Comparison of ENCODE assay signal across 7 cellular contexts in genomic region chr18:74596959-74597661, GRCh38. TPM values are rescaled to one million over a fixed set of nuclear protein-coding genes. Genes with fewer than 3 reads are reported as not detected.
DNase-seq lines count a peak whose midpoint lies in the region; ATAC-seq, FAIRE-seq and TF ChIP-seq lines count a peak whose summit lies in the region.

No MANE protein-coding gene starts in this region.

- peak; percentile 28 for ATAC-seq in HG02610 (IDR thresholded peaks at IDR 0.05; ENCODE audit: unreplicated experiment)
- ATAC-seq in WTC11 = peak; percentile 37

- no peaks in the 10 kb centered on the region for H3K9me3 Mint-ChIP-seq in WTC11

- peak; percentile 69 for DNase-seq in GM13977 (ENCODE audit: low spot score)
- DNase-seq in NCI-H128 (lab: John Stamatoyannopoulos, UW; ENCODE audit: unreplicated experiment) = peak; percentile 91
- peak; percentile 61 for DNase-seq in WTC11 (ENCODE audit: low spot score)
- DNase-seq in bronchial epithelial cell (ENCODE audit: low read depth) = peak; percentile 7
- DNase-seq in kidney glomerular epithelial cell (lab: John Stamatoyannopoulos, UW) = peak; percentile 84
- DNase-seq in stimulated activated CD4-positive, alpha-beta T cell treated with anti-CD3 and anti-CD28 coated beads, Interleukin-1b, Interleukin-23, amount 100 ng/mL, for 4 hours (ENCODE audit: low read depth in 2 of 2) = peak; percentile 40 to 64

- peak overlapping the region; percentile 96 for H3K27ac Mint-ChIP-seq in WTC11

- H3K27me3 Mint-ChIP-seq in WTC11 (ENCODE audit: low read depth) = no peaks in the 10 kb centered on the region

- TF ChIP-seq CTCF in GM13977 (IDR thresholded peaks at IDR 0.05; ENCODE audit: extremely low read depth, insufficient read depth, missing control alignments) (no peak), WTC11 (IDR thresholded peaks at IDR 0.05) (no peak), bronchial epithelial cell (IDR thresholded peaks at IDR 0.05; ENCODE audit: insufficient read depth, low read length, severe bottlenecking) (no peak)

- no peaks in the 10 kb centered on the region for H3K27me3 ChIP-seq in bronchial epithelial cell (ENCODE audit: control insufficient read depth, insufficient read depth, low read length)

- peaks cover 19% of the 10 kb centered on the region for H3K4me1 Mint-ChIP-seq in WTC11

- peak overlapping the region; percentile 95 for H3K4me3 Mint-ChIP-seq in WTC11

- POLR2A ChIA-PET in WTC11 (lab: Charles Lee) = no interaction called here

- peak overlapping the region; percentile 97 for H3K4me3 ChIP-seq in bronchial epithelial cell (ENCODE audit: low read depth, low read length)

- peaks cover 2% of the 10 kb centered on the region for H3K36me3 ChIP-seq in bronchial epithelial cell (ENCODE audit: control insufficient read depth, insufficient read depth, low read length)

- FAIRE-seq in bronchial epithelial cell (lab: Jason Lieb, UNC) = no peak

- no peaks in the 10 kb centered on the region for H3K36me3 Mint-ChIP-seq in WTC11

- in situ Hi-C loops in GM13977 (cut with MboI; ENCODE audit: low pct_unique_long_range_greater_than_20kb, low sequenced_read_pairs, unreplicated experiment) = no loop called here

- CTCF ChIA-PET in WTC11 (lab: Charles Lee) = interaction anchor here (1.4 kb wide), 1 partner anchor 45 kb away, joined by 6 read pairs; no protein-coding TSS in a partner anchor

TF ChIP-seq in WTC11, 78 proteins besides CTCF, POLR2A, EP300 and RAD21:
- TF ChIP-seq FOXP1 (CRISPR knock-in tag; IDR thresholded peaks at IDR 0.05; ENCODE audit: borderline replicate concordance) (peak; percentile 53; the same call in 1 of the 2 replicates), GTF2I (CRISPR knock-in tag; conservative IDR thresholded peaks at IDR 0.05) (no peak), ETV6 (CRISPR knock-in tag; IDR thresholded peaks at IDR 0.05) (peak; percentile 70; the same call in 1 of the 2 replicates), MYBL2 (CRISPR knock-in tag; IDR thresholded peaks at IDR 0.05) (0 out of 2 replicates have a peak, but pooled peaks have one; percentile 37), TP53 (CRISPR knock-in tag; IDR thresholded peaks at IDR 0.05) (no peak), CREB1 (CRISPR knock-in tag; IDR thresholded peaks at IDR 0.05) (no peak), SMAD3 (CRISPR knock-in tag; IDR thresholded peaks at IDR 0.05; ENCODE audit: borderline replicate concordance) (no peak), ZSCAN18 (CRISPR knock-in tag; IDR thresholded peaks at IDR 0.05) (no peak)
- TF ChIP-seq, protein P1, sequence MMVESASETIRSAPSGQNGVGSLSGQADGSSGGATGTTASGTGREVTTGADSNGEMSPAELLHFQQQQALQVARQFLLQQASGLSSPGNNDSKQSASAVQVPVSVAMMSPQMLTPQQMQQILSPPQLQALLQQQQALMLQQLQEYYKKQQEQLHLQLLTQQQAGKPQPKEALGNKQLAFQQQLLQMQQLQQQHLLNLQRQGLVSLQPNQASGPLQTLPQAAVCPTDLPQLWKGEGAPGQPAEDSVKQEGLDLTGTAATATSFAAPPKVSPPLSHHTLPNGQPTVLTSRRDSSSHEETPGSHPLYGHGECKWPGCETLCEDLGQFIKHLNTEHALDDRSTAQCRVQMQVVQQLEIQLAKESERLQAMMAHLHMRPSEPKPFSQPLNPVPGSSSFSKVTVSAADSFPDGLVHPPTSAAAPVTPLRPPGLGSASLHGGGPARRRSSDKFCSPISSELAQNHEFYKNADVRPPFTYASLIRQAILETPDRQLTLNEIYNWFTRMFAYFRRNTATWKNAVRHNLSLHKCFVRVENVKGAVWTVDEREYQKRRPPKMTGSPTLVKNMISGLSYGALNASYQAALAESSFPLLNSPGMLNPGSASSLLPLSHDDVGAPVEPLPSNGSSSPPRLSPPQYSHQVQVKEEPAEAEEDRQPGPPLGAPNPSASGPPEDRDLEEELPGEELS (CRISPR knock-in tag; IDR thresholded peaks at IDR 0.05) = peak; percentile 62; the same call in 1 of the 2 replicates
- TF ChIP-seq, protein P2, sequence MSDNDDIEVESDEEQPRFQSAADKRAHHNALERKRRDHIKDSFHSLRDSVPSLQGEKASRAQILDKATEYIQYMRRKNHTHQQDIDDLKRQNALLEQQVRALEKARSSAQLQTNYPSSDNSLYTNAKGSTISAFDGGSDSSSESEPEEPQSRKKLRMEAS (CRISPR knock-in tag; IDR thresholded peaks at IDR 0.05) = 0 out of 2 replicates have a peak, but pooled peaks have one; percentile 15
- TF ChIP-seq, protein P3, sequence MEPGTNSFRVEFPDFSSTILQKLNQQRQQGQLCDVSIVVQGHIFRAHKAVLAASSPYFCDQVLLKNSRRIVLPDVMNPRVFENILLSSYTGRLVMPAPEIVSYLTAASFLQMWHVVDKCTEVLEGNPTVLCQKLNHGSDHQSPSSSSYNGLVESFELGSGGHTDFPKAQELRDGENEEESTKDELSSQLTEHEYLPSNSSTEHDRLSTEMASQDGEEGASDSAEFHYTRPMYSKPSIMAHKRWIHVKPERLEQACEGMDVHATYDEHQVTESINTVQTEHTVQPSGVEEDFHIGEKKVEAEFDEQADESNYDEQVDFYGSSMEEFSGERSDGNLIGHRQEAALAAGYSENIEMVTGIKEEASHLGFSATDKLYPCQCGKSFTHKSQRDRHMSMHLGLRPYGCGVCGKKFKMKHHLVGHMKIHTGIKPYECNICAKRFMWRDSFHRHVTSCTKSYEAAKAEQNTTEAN (CRISPR knock-in tag; IDR thresholded peaks at IDR 0.05) = 0 out of 2 replicates have a peak, but pooled peaks have one; percentile 21
TF ChIP-seq in WTC11: peak in this region for 6.

RNA-seq across cellular contexts. Expression of gene ZNF407, which starts 0.6 kb away (rescaled TPM):
- total RNA-seq in WTC11 (2021) (5.1 to 6.5 TPM (median 5.8 TPM) in 3 replicates), bronchial epithelial cell (10.0 and 11.5 TPM in 2 replicates)

Comparison
In these comparisons a context has a peak if more than half of its experiments do, and no peak if none do; other contexts are left out.
1. Peak in every context shown above with its lines: DNase-seq, ATAC-seq and H3K4me3 ChIP-seq.
2. DNase-seq: peak in every context shown above with its lines; median percentile 91 in NCI-H128; 84 in kidney glomerular epithelial cell; 69 in GM13977; 61 in WTC11; 52 in stimulated activated CD4-positive, alpha-beta T cell treated with anti-CD3 and anti-CD28 coated beads, Interleukin-1b, Interleukin-23, amount 100 ng/mL, for 4 hours; 7 in bronchial epithelial cell.